Comparison of ENCODE assay signal across 16 cellular contexts in the genomic region with DNA sequence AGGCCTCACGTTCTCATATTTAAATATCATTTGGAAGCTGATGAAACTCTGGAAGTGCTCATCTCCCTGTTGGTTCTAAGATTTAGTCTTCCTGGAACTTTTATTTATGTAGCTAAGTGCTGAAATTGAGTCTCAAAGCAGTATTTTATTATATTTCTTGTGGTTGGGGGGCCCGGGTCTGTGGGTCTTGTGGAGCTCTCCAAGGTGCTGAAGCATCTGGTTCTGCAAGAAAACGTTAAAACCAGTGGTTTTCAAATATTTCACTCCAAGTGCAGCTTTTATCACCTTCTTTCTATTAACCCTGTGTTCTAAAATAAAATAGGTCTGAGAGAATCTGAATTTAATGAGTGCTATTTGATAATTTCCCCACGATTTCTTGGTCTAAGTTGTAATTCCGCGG.
"Had no signal": no experiment of that assay in that cellular context is flagged by ENCODE, and none has a peak within 500 bp of the region (broad histone marks: within the 10 kb centered on the region; RNA-seq: fewer than 3 reads in every experiment).

No MANE protein-coding gene starts in this region.

- H3K36me3 ChIP-seq: adrenal gland, colonic mucosa, esophagus squamous epithelium, suprapubic skin, upper lobe of left lung had no signal

- ATAC-seq: activated CD8-positive, alpha-beta T cell treated with anti-CD3 and anti-CD28 coated beads, Interleukin-2, amount 10 ng/mL, durations not matched to agents 7 days and 5 days; left lobe of liver; natural killer cell; stimulated activated naive CD8-positive, alpha-beta T cell treated with anti-CD3 and anti-CD28 coated beads, Interleukin-15, Interleukin-2, amounts not matched to agents 100 U/mL and 50 U/mL, for 24 hours had no signal

- H3K36me3 Mint-ChIP-seq: activated naive CD4-positive, alpha-beta T cell treated with anti-CD3 and anti-CD28 coated beads, Interleukin-2, amount 10 ng/mL, durations not matched to agents 7 days and 5 days; natural killer cell had no signal

- H3K27me3 ChIP-seq: adrenal gland, colonic mucosa, suprapubic skin, upper lobe of left lung had no signal

- H3K9me3 ChIP-seq: adrenal gland, colonic mucosa, esophagus squamous epithelium, suprapubic skin, upper lobe of left lung had no signal

- H3K9me3 Mint-ChIP-seq: activated naive CD4-positive, alpha-beta T cell treated with anti-CD3 and anti-CD28 coated beads, Interleukin-2, amount 10 ng/mL, durations not matched to agents 7 days and 5 days had no signal

- H3K4me3 ChIP-seq: adrenal gland, colonic mucosa, esophagus squamous epithelium, suprapubic skin, upper lobe of left lung had no signal

- H3K4me1 ChIP-seq: adrenal gland, colonic mucosa, esophagus squamous epithelium, suprapubic skin, upper lobe of left lung had no signal

- H3K27me3 Mint-ChIP-seq: activated naive CD4-positive, alpha-beta T cell treated with anti-CD3 and anti-CD28 coated beads, Interleukin-2, amount 10 ng/mL, durations not matched to agents 7 days and 5 days had no signal

- H3K27ac Mint-ChIP-seq: activated CD8-positive, alpha-beta T cell treated with anti-CD3 and anti-CD28 coated beads, Interleukin-2, amount 10 ng/mL, durations not matched to agents 7 days and 5 days; activated naive CD4-positive, alpha-beta T cell treated with anti-CD3 and anti-CD28 coated beads, Interleukin-2, amount 10 ng/mL, durations not matched to agents 7 days and 5 days; natural killer cell had no signal

- H3K4me3 Mint-ChIP-seq: activated CD8-positive, alpha-beta T cell treated with anti-CD3 and anti-CD28 coated beads, Interleukin-2, amount 10 ng/mL, durations not matched to agents 7 days and 5 days; activated naive CD4-positive, alpha-beta T cell treated with anti-CD3 and anti-CD28 coated beads, Interleukin-2, amount 10 ng/mL, durations not matched to agents 7 days and 5 days; natural killer cell had no signal

- H3K4me1 Mint-ChIP-seq: activated naive CD4-positive, alpha-beta T cell treated with anti-CD3 and anti-CD28 coated beads, Interleukin-2, amount 10 ng/mL, durations not matched to agents 7 days and 5 days; natural killer cell had no signal

- DNase-seq: activated CD4-positive, alpha-beta T cell treated with anti-CD3 and anti-CD28 coated beads for 4 hours; activated CD8-positive, alpha-beta memory T cell treated with anti-CD3 and anti-CD28 coated beads, Interleukin-2, amount 50 U/mL, for 48 hours; activated CD8-positive, alpha-beta T cell treated with anti-CD3 and anti-CD28 coated beads, Interleukin-2, amount 10 ng/mL, durations not matched to agents 7 days and 5 days; activated naive CD4-positive, alpha-beta T cell treated with anti-CD3 and anti-CD28 coated beads, Interleukin-2, amount 10 ng/mL, durations not matched to agents 7 days and 5 days; adrenal gland; colonic mucosa; esophagus squamous epithelium; foreskin fibroblast; glutamatergic neuron; natural killer cell; stimulated activated CD4-positive, alpha-beta T cell treated with anti-CD3 and anti-CD28 coated beads, Interleukin-4, amount 100 ng/mL, for 1 hour; stimulated activated CD8-positive, alpha-beta memory T cell treated with anti-CD3 and anti-CD28 coated beads, Interleukin-4, amount 100 ng/mL, for 48 hours; stimulated activated naive CD8-positive, alpha-beta T cell treated with anti-CD3 and anti-CD28 coated beads, Interleukin-15, Interleukin-2, amounts not matched to agents 100 U/mL and 50 U/mL, for 24 hours had no signal

- H3K27ac ChIP-seq: adrenal gland, colonic mucosa, esophagus squamous epithelium, suprapubic skin, upper lobe of left lung had no signal
